Comparison of ENCODE assay signal across 8 cellular contexts in the genomic region with DNA sequence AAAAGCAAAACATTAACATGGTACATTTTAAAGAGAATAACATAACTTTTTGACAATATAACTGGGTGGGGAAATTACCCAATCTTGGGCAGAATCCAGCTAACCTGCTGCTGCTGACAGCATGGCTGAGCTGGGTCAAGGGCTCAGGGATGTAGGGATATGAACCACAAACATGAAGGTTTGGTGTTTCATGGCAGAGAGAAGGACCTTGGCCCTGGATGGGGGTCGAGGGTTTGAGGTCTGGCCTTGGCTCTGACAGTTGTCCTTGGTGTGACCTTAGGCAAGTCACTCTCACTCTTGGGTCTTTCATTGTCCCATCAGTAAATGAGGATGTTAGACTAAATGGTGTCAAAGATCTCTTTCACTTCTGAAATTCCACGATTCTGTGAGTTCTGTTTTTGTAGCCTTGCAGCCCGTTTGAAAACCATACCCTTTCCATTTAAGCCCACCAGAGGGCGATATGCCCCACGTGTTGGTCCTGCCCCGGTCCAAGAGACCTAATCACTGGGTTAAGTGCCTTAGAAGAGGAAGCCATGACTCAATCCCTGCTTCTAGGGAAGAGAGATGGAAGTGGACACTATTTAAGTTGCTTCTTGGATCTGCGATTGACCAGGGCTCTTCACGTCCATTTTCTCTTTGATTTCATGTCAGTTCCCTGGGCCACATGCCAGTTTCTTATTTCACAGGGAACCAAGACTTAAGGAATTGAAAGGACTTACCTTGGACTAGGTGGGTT. TPM values are rescaled to one million over a fixed set of nuclear protein-coding genes. Genes with fewer than 3 reads are reported as not detected.
DNase-seq lines count a peak whose midpoint lies in the region; ATAC-seq and TF ChIP-seq lines count a peak whose summit lies in the region.

No MANE protein-coding gene starts in this region.

- no peaks in the 10 kb centered on the region for H3K27me3 Mint-ChIP-seq in activated T-helper 17 cell treated with anti-CD3 and anti-CD28 coated beads, Interleukin-2, amount 50 U/mL, for 72 hours

- H3K4me3 ChIP-seq in fibroblast of pulmonary artery (replicated peaks; ENCODE audit: low read depth, low read length), result no peak overlapping the region
- H3K4me3 ChIP-seq in neutrophil (ENCODE audit: low read depth in 1 of 2, low read length in 1 of 2), result no peak overlapping the region
- no peak overlapping the region for H3K4me3 ChIP-seq in tibial nerve

- H3K36me3 ChIP-seq in neutrophil (no peaks in the 10 kb centered on the region), tibial nerve (no peaks in the 10 kb centered on the region)

- TF ChIP-seq POLR2A in tibial nerve (IDR thresholded peaks at IDR 0.05), result no peak

- TF ChIP-seq CTCF in fibroblast of pulmonary artery (IDR thresholded peaks at IDR 0.05; ENCODE audit: low read length, missing control alignments) (peak; percentile 85), neutrophil (IDR thresholded peaks at IDR 0.05) (peak; percentile 82), tibial nerve (IDR thresholded peaks at IDR 0.05) (peak; percentile 63 to 88 (median 76))

- H3K36me3 Mint-ChIP-seq in activated T-helper 17 cell treated with anti-CD3 and anti-CD28 coated beads, Interleukin-2, amount 50 U/mL, for 72 hours (ENCODE audit: low read depth), result no peaks in the 10 kb centered on the region

- TF ChIP-seq EP300 in tibial nerve (IDR thresholded peaks at IDR 0.05), result peak in 1 of 2 donors; percentile 49

- no peaks in the 10 kb centered on the region for H3K9me3 ChIP-seq in neutrophil
- no peaks in the 10 kb centered on the region for H3K9me3 ChIP-seq in tibial nerve

- 24 to 25% methylated on average over 8 of the region's 8 CpGs for WGBS in tibial nerve, 2 donors

- H3K9me3 Mint-ChIP-seq in activated T-helper 17 cell treated with anti-CD3 and anti-CD28 coated beads, Interleukin-2, amount 50 U/mL, for 72 hours, result no peaks in the 10 kb centered on the region

- H3K27ac Mint-ChIP-seq in activated T-helper 17 cell treated with anti-CD3 and anti-CD28 coated beads, Interleukin-2, amount 50 U/mL, for 72 hours, result peak overlapping the region; percentile 75

- H3K4me1 ChIP-seq in neutrophil (ENCODE audit: control insufficient read depth in 1 of 2, insufficient read depth in 1 of 2, low read depth in 1 of 2, low read length in 1 of 2) (peaks cover 0 to 4% of the 10 kb centered on the region in 2 experiments), tibial nerve (no peaks in the 10 kb centered on the region)

- H3K27me3 ChIP-seq in neutrophil, result peaks cover 26% of the 10 kb centered on the region
- H3K27me3 ChIP-seq in tibial nerve, result no peaks in the 10 kb centered on the region

- peak overlapping the region; percentile 56 for H3K4me3 Mint-ChIP-seq in activated T-helper 17 cell treated with anti-CD3 and anti-CD28 coated beads, Interleukin-2, amount 50 U/mL, for 72 hours

- peak; percentile 74 for ATAC-seq in GM18511 (IDR thresholded peaks at IDR 0.05; ENCODE audit: unreplicated experiment)
- peak; percentile 59 for ATAC-seq in activated T-helper 17 cell treated with anti-CD3 and anti-CD28 coated beads, Interleukin-2, amount 50 U/mL, for 72 hours (replicated peaks)

- no peak overlapping the region for H3K27ac ChIP-seq in neutrophil
- H3K27ac ChIP-seq in tibial nerve, result no peak overlapping the region

- H3K4me1 Mint-ChIP-seq in activated T-helper 17 cell treated with anti-CD3 and anti-CD28 coated beads, Interleukin-2, amount 50 U/mL, for 72 hours, result peaks cover 32% of the 10 kb centered on the region

- DNase-seq in 8988T (peak; percentile 26), Kasumi-1 (lab: John Stamatoyannopoulos, UW) (peak; percentile 88 to 90), SHP77 treated with DMSO at 0.1 percent for 48 hours (lab: John Stamatoyannopoulos, UW) (peak; percentile 27), fibroblast of pulmonary artery (ENCODE audit: low read depth) (peak; percentile 92), tibial nerve (ENCODE audit: low spot score in 2 of 2) (peak; percentile 51 to 80)

RNA-seq across cellular contexts. Expression of a gene that starts 56.8 kb away (rescaled TPM):
- total RNA-seq in activated T-helper 17 cell treated with anti-CD3 and anti-CD28 coated beads, Interleukin-2, amount 50 U/mL, for 72 hours, result under 1 TPM; 0.42 to 0.67 TPM
- not detected for total RNA-seq in tibial nerve

Comparison
In these comparisons a context has a peak if more than half of its experiments do, and no peak if none do; other contexts are left out.
1. DNase-seq: peak in every context shown above with its lines; median percentile 92 in fibroblast of pulmonary artery; 89 in Kasumi-1; 66 in tibial nerve; 27 in SHP77 treated with DMSO at 0.1 percent for 48 hours; 26 in 8988T.